In the genomic region with DNA sequence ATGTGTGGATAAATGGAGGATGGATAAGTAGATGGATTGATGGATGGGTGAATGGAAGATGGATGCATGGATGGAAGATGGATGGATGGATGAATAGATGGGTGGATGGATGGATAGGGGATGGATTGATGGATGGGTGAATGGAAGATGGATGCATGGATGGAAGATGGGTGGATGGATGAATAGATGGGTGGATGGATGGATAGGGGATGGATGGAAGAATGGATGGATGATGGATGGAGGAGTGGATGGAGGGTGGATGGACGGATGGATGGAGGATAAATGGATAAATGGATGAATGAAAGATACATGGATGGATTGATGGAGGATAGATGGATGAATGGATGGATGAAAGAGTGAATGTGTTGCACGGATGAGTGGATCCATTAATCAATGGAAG, we compare ENCODE assay signal across 24 cellular contexts. TPM values are rescaled to one million over a fixed set of nuclear protein-coding genes. Genes with fewer than 3 reads are reported as not detected.
DNase-seq lines count a peak whose midpoint lies in the region; ATAC-seq, FAIRE-seq and TF ChIP-seq lines count a peak whose summit lies in the region.
"Had no signal": no experiment of that assay in that cellular context is flagged by ENCODE, and none has a peak within 500 bp of the region (broad histone marks: within the 10 kb centered on the region; RNA-seq: fewer than 3 reads in every experiment).

No MANE protein-coding gene starts in this region.

- H2BK5ac ChIP-seq in trophoblast cell (ENCODE audit: low read depth, low read length, poor library complexity): no peak overlapping the region

- no peak overlapping the region for H4K12ac ChIP-seq in trophoblast cell (ENCODE audit: low read depth, low read length)

- H3K4me1 ChIP-seq in HEK293 (ENCODE audit: control insufficient read depth, insufficient read depth, low read length) (peaks cover 3% of the 10 kb centered on the region; the same call in 1 of the 2 replicates), K562 (replicated peaks in 1 of 2; ENCODE audit: control insufficient read depth in 2 of 2, insufficient read depth in 2 of 2, low read length in 2 of 2) (peaks cover 2 to 21% of the 10 kb centered on the region in 2 experiments; a peak in 3 of 5 replicates), trophoblast cell (ENCODE audit: control insufficient read depth in 1 of 2, insufficient read depth in 2 of 2, low read length in 2 of 2) (peaks cover 16 to 20% of the 10 kb centered on the region in 2 experiments)
- H3K4me1 ChIP-seq: BE2C had no signal

- H3K4me3 ChIP-seq in HEK293 (ENCODE audit: low read depth, low read length) (no peak overlapping the region), K562 (no peak overlapping the region), trophoblast cell (ENCODE audit: low read depth, low read length) (no peak overlapping the region)
- H3K4me3 ChIP-seq: BLaER1 treated with 17β-estradiol and CSF1 and Interleukin-3, amounts not matched to agents 10 nM and 100 nM; HAP-1 had no signal

- TF ChIP-seq CTCF in HEK293 (tag by site-specific recombination; IDR thresholded peaks at IDR 0.05) (no peak), K562 (IDR thresholded peaks at IDR 0.05 in 2 of 3, conservative IDR thresholded peaks at IDR 0.05 in 1 of 3; ENCODE audit: insufficient read depth in 2 of 3, low read depth in 1 of 3, low read length in 3 of 3) (no peak)

- H2AFZ ChIP-seq in K562 (ENCODE audit: low read depth, low read length) (no peak overlapping the region), trophoblast cell (ENCODE audit: insufficient read depth, low read length, poor library complexity) (no peak overlapping the region)

- TF ChIP-seq POLR2A in K562 (conservative IDR thresholded peaks at IDR 0.05): no peak

- no peak overlapping the region for H2BK120ac ChIP-seq in trophoblast cell (ENCODE audit: insufficient read depth, low read length, poor library complexity)

- H3K9me3 ChIP-seq in HEK293 (ENCODE audit: control insufficient read depth, insufficient read depth, low read depth, low read length): no peaks in the 10 kb centered on the region
- no peaks in the 10 kb centered on the region for H3K9me3 ChIP-seq in K562 (replicated peaks; ENCODE audit: control insufficient read depth, insufficient read depth, low read depth, low read length)
- no peaks in the 10 kb centered on the region for H3K9me3 ChIP-seq in trophoblast cell (ENCODE audit: insufficient read depth, low read depth, low read length)
- H3K9me3 ChIP-seq: BE2C; BLaER1 treated with 17β-estradiol and CSF1 and Interleukin-3, amounts not matched to agents 10 nM and 100 nM; HAP-1 had no signal

- peak overlapping the region; percentile 3 for H3K27ac Mint-ChIP-seq in activated naive CD4-positive, alpha-beta T cell treated with anti-CD3 and anti-CD28 coated beads, Interleukin-2, amount 50 U/mL, for 24 hours

- no peak overlapping the region for H3K27ac ChIP-seq in HEK293 (ENCODE audit: extremely low read depth, low read depth, low read length)
- no peak overlapping the region for H3K27ac ChIP-seq in K562 (ENCODE audit: extremely low read depth, low read depth, low read length)
- H3K27ac ChIP-seq in trophoblast cell (ENCODE audit: low read depth, low read length): no peak overlapping the region
- no peak overlapping the region for H3K27ac ChIP-seq in substantia nigra (ENCODE audit: low read depth, low read length, poor library complexity, severe bottlenecking)
- H3K27ac ChIP-seq: 22Rv1; BLaER1 treated with 17β-estradiol and CSF1 and Interleukin-3, amounts not matched to agents 10 nM and 100 nM had no signal

- CTCF ChIA-PET in HEK293 (lab: Yijun Ruan, JAX) (no interaction called here), K562 (lab: Yijun Ruan, JAX; ENCODE audit: low intra/inter-chr PET ratio) (no interaction called here)

- no peak for DNase-seq in activated naive CD4-positive, alpha-beta T cell (lab: John Stamatoyannopoulos, UW)
- DNase-seq in K562 (ENCODE audit: extremely low read depth in 1 of 4, low spot score in 3 of 4): no peak
- no peak for DNase-seq in trophoblast cell
- DNase-seq in substantia nigra (lab: John Stamatoyannopoulos, UW): no peak
- DNase-seq in NCI-H1417 (lab: John Stamatoyannopoulos, UW): no peak
- DNase-seq in T-helper 2 cell: no peak
- DNase-seq: ACHN; AML-193; BE2C; Calu3; CD4-positive, alpha-beta memory T cell; COR-L47; DMS53; DMS79 treated with DMSO at 0.1 percent for 48 hours; GF-D8; GOT3 had no signal

- in situ Hi-C loops in K562 (cut with MboI): no loop called here

- peaks cover 14 to 15% of the 10 kb centered on the region in 2 experiments for H3K27me3 ChIP-seq in K562 (ENCODE audit: control insufficient read depth in 2 of 2, insufficient read depth in 2 of 2, low read length in 2 of 2)
- peaks cover 3% of the 10 kb centered on the region for H3K27me3 ChIP-seq in trophoblast cell (ENCODE audit: insufficient read depth, low read length)

- H3K9ac ChIP-seq in K562 (ENCODE audit: insufficient read depth in 1 of 2, low read depth in 2 of 2, low read length in 2 of 2) (no peak overlapping the region), trophoblast cell (ENCODE audit: low read length) (no peak overlapping the region)
- H3K9ac ChIP-seq: BLaER1 treated with 17β-estradiol and CSF1 and Interleukin-3, amounts not matched to agents 10 nM and 100 nM had no signal

- H3K23ac ChIP-seq in trophoblast cell (ENCODE audit: low read length): peak overlapping the region; percentile 58

- H4K91ac ChIP-seq in trophoblast cell (ENCODE audit: low read depth, low read length): no peak overlapping the region

- H3K79me2 ChIP-seq in K562 (ENCODE audit: control insufficient read depth, insufficient read depth, low read length): peaks cover 15% of the 10 kb centered on the region
- H3K79me2 ChIP-seq in trophoblast cell (ENCODE audit: control insufficient read depth, insufficient read depth, low read length, poor library complexity): no peaks in the 10 kb centered on the region

- BruUV-seq in K562 (replicated peaks; lab: Mats Ljungman, UMichigan): no TSS peak

- no peak for FAIRE-seq in K562 (lab: Jason Lieb, UNC)
- FAIRE-seq: A204.1, GM12892, H54 had no signal

- H4K8ac ChIP-seq in trophoblast cell (ENCODE audit: low read depth, low read length): no peak overlapping the region

- intact Hi-C loops in K562 (cut with micrococcal nuclease): no loop called here

- H3K36me3 Mint-ChIP-seq in activated naive CD4-positive, alpha-beta T cell treated with anti-CD3 and anti-CD28 coated beads, Interleukin-2, amount 50 U/mL, for 24 hours: peaks cover 3% of the 10 kb centered on the region

- no peaks in the 10 kb centered on the region for H3K36me3 ChIP-seq in HEK293 (ENCODE audit: control insufficient read depth in 2 of 2, insufficient read depth in 1 of 2, low read length in 2 of 2)
- no peaks in the 10 kb centered on the region for H3K36me3 ChIP-seq in K562 (ENCODE audit: control insufficient read depth, insufficient read depth, low read length)
- no peaks in the 10 kb centered on the region for H3K36me3 ChIP-seq in trophoblast cell (ENCODE audit: control insufficient read depth in 1 of 2, insufficient read depth in 2 of 2, low read length in 2 of 2)
- H3K36me3 ChIP-seq: BE2C; BLaER1 treated with 17β-estradiol and CSF1 and Interleukin-3, amounts not matched to agents 10 nM and 100 nM; HAP-1 had no signal

- peaks cover 8% of the 10 kb centered on the region for H3K79me1 ChIP-seq in trophoblast cell (ENCODE audit: low read length)

- H3K9me3 Mint-ChIP-seq in activated naive CD4-positive, alpha-beta T cell treated with anti-CD3 and anti-CD28 coated beads, Interleukin-2, amount 50 U/mL, for 24 hours: no peaks in the 10 kb centered on the region
- H3K9me3 Mint-ChIP-seq: CD4-positive, alpha-beta memory T cell had no signal

- peaks cover 6% of the 10 kb centered on the region; the same call in 1 of the 2 replicates for H4K20me1 ChIP-seq in K562 (replicated peaks; ENCODE audit: control insufficient read depth, insufficient read depth, low read length)
- H4K20me1 ChIP-seq: BLaER1 treated with 17β-estradiol and CSF1 and Interleukin-3, amounts not matched to agents 10 nM and 100 nM had no signal

- H3K4ac ChIP-seq in trophoblast cell (ENCODE audit: low read depth, low read length): no peak overlapping the region

- no peak for TF ChIP-seq EP300 in K562 (IDR thresholded peaks at IDR 0.05; ENCODE audit: low read length)

- 4% methylated on average over 2 of the region's 2 CpGs for WGBS in K562 (ENCODE audit: insufficient coverage, low coverage, missing lambda C conversion rate)
- WGBS in trophoblast cell (ENCODE audit: extremely low coverage, insufficient coverage, insufficient read length): 100% methylated on average over 2 of the region's 2 CpGs

- TF ChIP-seq RAD21 in K562 (CRISPR knock-in tag; conservative IDR thresholded peaks at IDR 0.05 in 1 of 2, IDR thresholded peaks at IDR 0.05 in 1 of 2): no peak

- H3K14ac ChIP-seq in trophoblast cell (ENCODE audit: low read length): no peak overlapping the region

- no peak for ATAC-seq in K562

- H3K27me3 Mint-ChIP-seq in activated naive CD4-positive, alpha-beta T cell treated with anti-CD3 and anti-CD28 coated beads, Interleukin-2, amount 50 U/mL, for 24 hours: no peaks in the 10 kb centered on the region

- H3K4me2 ChIP-seq in K562 (ENCODE audit: insufficient read depth, low read length) (no peak overlapping the region), trophoblast cell (ENCODE audit: low read length) (no peak overlapping the region)
- H3K4me2 ChIP-seq: BLaER1 treated with 17β-estradiol and CSF1 and Interleukin-3, amounts not matched to agents 10 nM and 100 nM had no signal

- no peak overlapping the region for H2BK12ac ChIP-seq in trophoblast cell (ENCODE audit: low read length)

- POLR2A ChIA-PET in HEK293 (lab: Yijun Ruan, JAX) (no interaction called here), K562 (lab: Yijun Ruan, JAX) (interaction anchor here (0.6 to 0.9 kb wide), 2 partner anchors 79 to 1806 kb away, joined by 4 to 6 read pairs; no protein-coding TSS in a partner anchor)

- no peaks in the 10 kb centered on the region for H3K9me1 ChIP-seq in K562 (ENCODE audit: control insufficient read depth, insufficient read depth, low read length)

- no peak overlapping the region for H3K4me3 Mint-ChIP-seq in activated naive CD4-positive, alpha-beta T cell treated with anti-CD3 and anti-CD28 coated beads, Interleukin-2, amount 50 U/mL, for 24 hours

- H3K18ac ChIP-seq in trophoblast cell (ENCODE audit: low read length): no peak overlapping the region

- peaks cover 21% of the 10 kb centered on the region for H3K4me1 Mint-ChIP-seq in activated naive CD4-positive, alpha-beta T cell treated with anti-CD3 and anti-CD28 coated beads, Interleukin-2, amount 50 U/mL, for 24 hours

- no peak overlapping the region for H2AK5ac ChIP-seq in trophoblast cell (ENCODE audit: low read length)

RNA-seq across cellular contexts. Expression of a gene that starts 3.0 kb away (rescaled TPM):
- 19.7 and 27.2 TPM in 2 replicates for total RNA-seq in K562 (2011; cell fraction: chromatin; rRNA removed; ENCODE audit: low replicate concordance)
- 7.7 and 10.9 TPM in 2 replicates for total RNA-seq in K562 (2011; cell fraction: nucleolus; rRNA removed)
- total RNA-seq in K562 (2011; cell fraction: nucleoplasm; rRNA removed): 16.1 and 29.1 TPM in 2 replicates
- total RNA-seq in K562 (2014; rRNA removed) (2.5 and 3.7 TPM in 2 replicates), K562 (2014; rRNA removed; fragmentation: Illumina TruSeq; extraction: Trizol) (2.7 and 3.0 TPM in 2 replicates), K562 (2015; rRNA removed; fragmentation: Illumina TruSeq; extraction: Trizol) (2.6 and 3.3 TPM in 2 replicates), K562 (2021) (11.2 and 11.3 TPM in 2 replicates)
- polyA plus RNA-seq in K562 (2011; rRNA removed) (1.6 and 2.1 TPM in 2 replicates), K562 (2014; fragmentation: Illumina TruSeq; extraction: Trizol) (7.0 and 8.1 TPM in 2 replicates), K562 (2014; fragmentation: Nextera tagmentation; extraction: Ambion mirVana) (1 to 10 TPM; 1.9 to 4.1 TPM), K562 (2014; rRNA removed) (3.8 and 4.0 TPM in 2 replicates)
- polyA plus RNA-seq in K562 (2011; cell fraction: cytosol; rRNA removed): 1.00 and 1.6 TPM in 2 replicates
- polyA plus RNA-seq in K562 (2011; cell fraction: nucleus; rRNA removed): 5.3 and 5.7 TPM in 2 replicates
- polyA plus RNA-seq in K562 (2012): 7.2 and 8.8 TPM in 2 replicates
- polyA minus RNA-seq in K562 (2011; rRNA and poly(A)+ RNA removed): 2.7 and 4.2 TPM in 2 replicates
- 4.4 and 4.8 TPM in 2 replicates for polyA minus RNA-seq in K562 (2011; cell fraction: cytosol; rRNA and poly(A)+ RNA removed)
- polyA minus RNA-seq in K562 (2011; cell fraction: nucleus; rRNA and poly(A)+ RNA removed): 4.3 TPM in 2 replicates
- polyA plus RNA-seq in trophoblast cell (2013): 6.7 and 7.6 TPM in 2 replicates
